7 cellular contexts compared by ENCODE assay signal in genomic region chr4:54091637-54092404, GRCh38. TPM values are rescaled to one million over a fixed set of nuclear protein-coding genes. Genes with fewer than 3 reads are reported as not detected.
A peak's percentile ranks its signal among the peaks of the same experiment; 100 is the strongest.
DNase-seq lines count a peak whose midpoint lies in the region; ATAC-seq lines count a peak whose summit lies in the region.

No MANE protein-coding gene starts in this region.

- no peaks in the 10 kb centered on the region for H3K36me3 ChIP-seq in ectodermal cell (ENCODE audit: control insufficient read depth, insufficient read depth, low read length)

- POLR2A ChIA-PET in activated CD4-positive, alpha-beta memory T cell treated with anti-CD3 and anti-CD28 coated beads, Interleukin-2, amount 10 ng/mL, durations not matched to agents 7 days and 5 days (lab: Charles Lee), result no interaction called here

- peaks cover 71% of the 10 kb centered on the region for H3K27me3 ChIP-seq in ectodermal cell (ENCODE audit: control insufficient read depth, insufficient read depth, low read length, poor library complexity, severe bottlenecking)

- DNase-seq in NCI-H446 (lab: John Stamatoyannopoulos, UW) (peak; percentile 60 to 86), medulla oblongata (ENCODE audit: extremely low spot score) (peak; percentile 83)
- peak; percentile 75 for DNase-seq in activated CD4-positive, alpha-beta memory T cell treated with anti-CD3 and anti-CD28 coated beads, Interleukin-2, amount 10 ng/mL, durations not matched to agents 7 days and 5 days
- peak; percentile 50 to 63 (median 61) for DNase-seq in stimulated activated CD4-positive, alpha-beta T cell treated with anti-CD3 and anti-CD28 coated beads, TNF-alpha, amount 100 ng/mL, for 48 hours (ENCODE audit: low read depth in 3 of 3)

- ATAC-seq in GM18861 (IDR thresholded peaks at IDR 0.05; ENCODE audit: unreplicated experiment) (peak; percentile 73), HG03039 (IDR thresholded peaks at IDR 0.05; ENCODE audit: unreplicated experiment) (peak; percentile 45)

- H3K27ac Mint-ChIP-seq in activated CD4-positive, alpha-beta memory T cell treated with anti-CD3 and anti-CD28 coated beads, Interleukin-2, amount 10 ng/mL, durations not matched to agents 7 days and 5 days, result no peak overlapping the region

- peaks cover 74% of the 10 kb centered on the region for H3K27me3 Mint-ChIP-seq in activated CD4-positive, alpha-beta memory T cell treated with anti-CD3 and anti-CD28 coated beads, Interleukin-2, amount 10 ng/mL, durations not matched to agents 7 days and 5 days

- H3K36me3 Mint-ChIP-seq in activated CD4-positive, alpha-beta memory T cell treated with anti-CD3 and anti-CD28 coated beads, Interleukin-2, amount 10 ng/mL, durations not matched to agents 7 days and 5 days (ENCODE audit: low read depth), result peaks cover 4% of the 10 kb centered on the region

- H3K4me3 Mint-ChIP-seq in activated CD4-positive, alpha-beta memory T cell treated with anti-CD3 and anti-CD28 coated beads, Interleukin-2, amount 10 ng/mL, durations not matched to agents 7 days and 5 days, result peak overlapping the region; percentile 80

- H3K4me3 ChIP-seq in ectodermal cell (ENCODE audit: insufficient read depth, low read depth, low read length), result peak overlapping the region; percentile 37

- H3K4me1 Mint-ChIP-seq in activated CD4-positive, alpha-beta memory T cell treated with anti-CD3 and anti-CD28 coated beads, Interleukin-2, amount 10 ng/mL, durations not matched to agents 7 days and 5 days, result peaks cover 17% of the 10 kb centered on the region

- 1 to 2% methylated on average over 48 of the region's 48 CpGs for WGBS in ectodermal cell, 2 experiments

- H3K9me3 Mint-ChIP-seq in activated CD4-positive, alpha-beta memory T cell treated with anti-CD3 and anti-CD28 coated beads, Interleukin-2, amount 10 ng/mL, durations not matched to agents 7 days and 5 days, result no peaks in the 10 kb centered on the region

- no peaks in the 10 kb centered on the region for H3K9me3 ChIP-seq in ectodermal cell (ENCODE audit: control insufficient read depth, low read length)

- H3K27ac ChIP-seq in ectodermal cell (ENCODE audit: insufficient read depth, low read depth, low read length, poor library complexity, severe bottlenecking), result no peak overlapping the region

- peaks cover 42% of the 10 kb centered on the region for H3K4me1 ChIP-seq in ectodermal cell (ENCODE audit: control insufficient read depth, insufficient read depth, low read length)

- CTCF ChIA-PET in activated CD4-positive, alpha-beta memory T cell treated with anti-CD3 and anti-CD28 coated beads, Interleukin-2, amount 10 ng/mL, durations not matched to agents 7 days and 5 days (lab: Charles Lee), result interaction anchor here (0.9 kb wide), 1 partner anchor 141 kb away, joined by 3 read pairs; no protein-coding TSS in a partner anchor

RNA-seq across cellular contexts. Expression of gene GSX2, which starts 8.1 kb away (rescaled TPM):
- total RNA-seq in activated CD4-positive, alpha-beta memory T cell treated with anti-CD3 and anti-CD28 coated beads, Interleukin-2, amount 10 ng/mL, durations not matched to agents 7 days and 5 days, result not detected
- not detected for polyA plus RNA-seq in ectodermal cell (2013, experiment 1 of 4)
- not detected for polyA plus RNA-seq in ectodermal cell (2013, experiment 2 of 4)
- not detected for polyA plus RNA-seq in ectodermal cell (2013, experiment 3 of 4)
- polyA plus RNA-seq in ectodermal cell (2013, experiment 4 of 4), result not detected

RNA-seq across cellular contexts. Expression of gene CHIC2, which starts 27.4 kb away (rescaled TPM):
- total RNA-seq in activated CD4-positive, alpha-beta memory T cell treated with anti-CD3 and anti-CD28 coated beads, Interleukin-2, amount 10 ng/mL, durations not matched to agents 7 days and 5 days, result 10 to 100 TPM; 17.6 to 20.1 TPM
- polyA plus RNA-seq in ectodermal cell (2013, experiment 1 of 4), result 11.8 TPM
- 12.6 TPM for polyA plus RNA-seq in ectodermal cell (2013, experiment 2 of 4)
- 12.3 TPM for polyA plus RNA-seq in ectodermal cell (2013, experiment 3 of 4)
- polyA plus RNA-seq in ectodermal cell (2013, experiment 4 of 4), result 9.0 TPM
